ENCODE assay signal across 16 cellular contexts in the genomic region with DNA sequence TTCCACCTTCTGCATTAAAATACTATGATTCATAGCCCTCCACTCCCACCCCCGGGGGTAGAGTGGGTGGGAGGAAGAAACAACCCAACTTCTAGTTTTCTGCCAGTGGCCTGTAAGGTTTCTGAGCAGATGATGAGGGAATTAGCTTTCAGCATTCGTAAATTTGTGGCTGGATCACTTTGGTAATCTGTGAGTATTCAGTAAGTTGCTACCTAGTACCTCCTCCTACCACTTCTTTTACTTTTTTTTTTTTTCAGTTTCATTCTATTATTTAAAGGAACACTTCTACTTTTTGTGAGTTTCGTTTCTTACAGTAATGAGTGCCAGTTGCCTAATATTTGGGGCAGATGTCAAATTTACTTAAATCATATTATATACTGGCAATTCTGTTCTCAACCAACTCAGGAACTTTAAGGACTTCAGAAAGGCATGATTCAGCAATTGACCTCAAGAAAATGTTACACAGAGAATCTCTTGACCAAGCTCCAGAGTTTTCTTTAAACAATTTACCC. TPM values are rescaled to one million over a fixed set of nuclear protein-coding genes. Genes with fewer than 3 reads are reported as not detected.
DNase-seq lines count a peak whose midpoint lies in the region; ATAC-seq, FAIRE-seq and TF ChIP-seq lines count a peak whose summit lies in the region.
"Had no signal": no experiment of that assay in that cellular context is flagged by ENCODE, and none has a peak within 500 bp of the region (broad histone marks: within the 10 kb centered on the region; RNA-seq: fewer than 3 reads in every experiment).

No MANE protein-coding gene starts in this region.

- TF ChIP-seq EP300 in A549 (IDR thresholded peaks at IDR 0.05), result no peak

- H3K4me3 ChIP-seq in A549, result no peak overlapping the region
- H3K4me3 ChIP-seq in lower lobe of right lung, result no peak overlapping the region
- no peak overlapping the region for H3K4me3 ChIP-seq in gastrocnemius medialis

- H3K9me3 ChIP-seq in A549 (no peaks in the 10 kb centered on the region), lower lobe of right lung (no peaks in the 10 kb centered on the region), gastrocnemius medialis (no peaks in the 10 kb centered on the region)

- H3K9me3 Mint-ChIP-seq in activated T-helper 17 cell treated with anti-CD3 and anti-CD28 coated beads, Interleukin-2, amount 50 U/mL, for 72 hours, result no peaks in the 10 kb centered on the region
- H3K9me3 Mint-ChIP-seq in T-cell, result no peaks in the 10 kb centered on the region
- H3K9me3 Mint-ChIP-seq: activated naive CD4-positive, alpha-beta T cell treated with anti-CD3 and anti-CD28 coated beads, Interleukin-2, amount 10 ng/mL, durations not matched to agents 7 days and 5 days had no signal

- no peaks in the 10 kb centered on the region for H3K36me3 Mint-ChIP-seq in activated T-helper 17 cell treated with anti-CD3 and anti-CD28 coated beads, Interleukin-2, amount 50 U/mL, for 72 hours (ENCODE audit: low read depth)
- no peaks in the 10 kb centered on the region for H3K36me3 Mint-ChIP-seq in T-cell

- H3K4me1 ChIP-seq in A549 (peaks cover 4% of the 10 kb centered on the region; the same call in 1 of the 3 replicates), lower lobe of right lung (peaks cover 22% of the 10 kb centered on the region), gastrocnemius medialis (peaks cover 0 to 2% of the 10 kb centered on the region in 2 donors)

- ATAC-seq in A549 (no peak), HG03354 (IDR thresholded peaks at IDR 0.05; ENCODE audit: poor library complexity, severe bottlenecking, unreplicated experiment) (peak; percentile 44), lower lobe of right lung (peak; percentile 56 to 74), T-cell (replicated peaks in 1 of 4) (no peak), gastrocnemius medialis (no peak), HG03095 (IDR thresholded peaks at IDR 0.05; ENCODE audit: unreplicated experiment) (no peak)
- ATAC-seq in activated T-helper 17 cell treated with anti-CD3 and anti-CD28 coated beads, Interleukin-2, amount 50 U/mL, for 72 hours (replicated peaks), result peak; percentile 53

- no peak overlapping the region for H3K27ac Mint-ChIP-seq in activated T-helper 17 cell treated with anti-CD3 and anti-CD28 coated beads, Interleukin-2, amount 50 U/mL, for 72 hours
- no peak overlapping the region for H3K27ac Mint-ChIP-seq in T-cell
- H3K27ac Mint-ChIP-seq: activated naive CD4-positive, alpha-beta T cell treated with anti-CD3 and anti-CD28 coated beads, Interleukin-2, amount 10 ng/mL, durations not matched to agents 7 days and 5 days had no signal

- 54% methylated on average over 3 of the region's 3 CpGs for whole genome bisulfite sequencing in A549 (ENCODE audit: missing lambda C conversion rate)

- H3K27me3 ChIP-seq in lower lobe of right lung (ENCODE audit: low read depth) (no peaks in the 10 kb centered on the region), gastrocnemius medialis (no peaks in the 10 kb centered on the region)

- TF ChIP-seq CTCF in A549 (IDR thresholded peaks at IDR 0.05), result no peak
- TF ChIP-seq CTCF in lower lobe of right lung (IDR thresholded peaks at IDR 0.05), result no peak
- TF ChIP-seq CTCF in gastrocnemius medialis (IDR thresholded peaks at IDR 0.05 in 4 of 5, conservative IDR thresholded peaks at IDR 0.05 in 1 of 5), result no peak

- peak; percentile 68 for FAIRE-seq in A549 (lab: Jason Lieb, UNC)

- peaks cover 5% of the 10 kb centered on the region for H3K4me1 Mint-ChIP-seq in activated T-helper 17 cell treated with anti-CD3 and anti-CD28 coated beads, Interleukin-2, amount 50 U/mL, for 72 hours
- H3K4me1 Mint-ChIP-seq in T-cell, result no peaks in the 10 kb centered on the region

- POLR2A ChIA-PET in A549 (lab: Yijun Ruan, JAX), result no interaction called here
- POLR2A ChIA-PET in T-cell (lab: Charles Lee), result no interaction called here

- no peak for TF ChIP-seq RAD21 in A549 (conservative IDR thresholded peaks at IDR 0.05 in 1 of 2, IDR thresholded peaks at IDR 0.05 in 1 of 2)

- H3K36me3 ChIP-seq in lower lobe of right lung, result no peaks in the 10 kb centered on the region
- H3K36me3 ChIP-seq in gastrocnemius medialis, result no peaks in the 10 kb centered on the region

- peak overlapping the region; percentile 1; the same call in 2 of the 3 replicates for H3K4me2 ChIP-seq in A549

- H3K27ac ChIP-seq in A549 (no peak overlapping the region), lower lobe of right lung (peak overlapping the region; percentile 42), gastrocnemius medialis (no peak overlapping the region)

- DNase-seq in A549 (ENCODE audit: low read depth in 1 of 2, low spot score in 1 of 2), result no peak
- DNase-seq in lower lobe of right lung, result no peak
- DNase-seq in T-cell, result no peak
- no peak for DNase-seq in gastrocnemius medialis
- DNase-seq in glomerular visceral epithelial cell (ENCODE audit: extremely low spot score), result no peak
- DNase-seq: activated CD4-positive, alpha-beta T cell treated with anti-CD3 and anti-CD28 coated beads, Interleukin-2, amount 50 U/mL, for 1 hour; activated naive CD4-positive, alpha-beta T cell treated with anti-CD3 and anti-CD28 coated beads, Interleukin-2, amount 10 ng/mL, durations not matched to agents 7 days and 5 days; NCI-H146; NCI-H82; stimulated activated CD4-positive, alpha-beta T cell treated with anti-CD3 and anti-CD28 coated beads, Interleukin-4, amount 100 ng/mL, for 24 hours had no signal

- peaks cover 3% of the 10 kb centered on the region for H3K27me3 Mint-ChIP-seq in activated T-helper 17 cell treated with anti-CD3 and anti-CD28 coated beads, Interleukin-2, amount 50 U/mL, for 72 hours
- H3K27me3 Mint-ChIP-seq in T-cell, result peaks cover 0 to 4% of the 10 kb centered on the region in 2 donors

- CTCF ChIA-PET in A549 (lab: Yijun Ruan, JAX) (no interaction called here), T-cell (lab: Charles Lee) (no interaction called here)

- H3K4me3 Mint-ChIP-seq in activated T-helper 17 cell treated with anti-CD3 and anti-CD28 coated beads, Interleukin-2, amount 50 U/mL, for 72 hours, result no peak overlapping the region
- no peak overlapping the region for H3K4me3 Mint-ChIP-seq in T-cell
- H3K4me3 Mint-ChIP-seq: activated naive CD4-positive, alpha-beta T cell treated with anti-CD3 and anti-CD28 coated beads, Interleukin-2, amount 10 ng/mL, durations not matched to agents 7 days and 5 days had no signal

- intact Hi-C loops in lower lobe of right lung (cut with DNase I) (no loop called here), gastrocnemius medialis (cut with DNase I; ENCODE audit: low total_unique reads) (no loop called here)

- in situ Hi-C loops in gastrocnemius medialis (cut with MboI; ENCODE audit: low sequenced_read_pairs in 4 of 4), result no loop called here

- no peak for TF ChIP-seq POLR2A in A549 (IDR thresholded peaks at IDR 0.05; ENCODE audit: low read length)
- TF ChIP-seq POLR2A in gastrocnemius medialis (IDR thresholded peaks at IDR 0.05), result no peak

TF ChIP-seq in A549, 52 proteins besides CTCF, POLR2A, EP300 and RAD21:
- TF ChIP-seq HOXA7 (CRISPR knock-in tag; IDR thresholded peaks at IDR 0.05) (no peak), MAFK (IDR thresholded peaks at IDR 0.05; ENCODE audit: partially characterized antibody) (peak; percentile 40)

RNA-seq across cellular contexts. Expression of gene EMP1, which starts 42.4 kb away (rescaled TPM):
- 21.2 and 25.5 TPM in 2 replicates for polyA plus RNA-seq in A549 (2011; rRNA removed)
- polyA plus RNA-seq in A549 (2012; cell fraction: cytosol; rRNA removed), result 21.6 and 34.9 TPM in 2 replicates
- 51.4 and 74.9 TPM in 2 replicates for polyA plus RNA-seq in A549 (2012; cell fraction: nucleus; rRNA removed)
- 17.3 to 27.0 TPM (median 19.2 TPM) in 3 replicates for polyA plus RNA-seq in A549 (2017; fragmentation: RNase III; extraction: RNeasy Plus Mini Kit Qiagen cat#74134 plus additional on column Dnase treatment)
- polyA minus RNA-seq in A549 (2011; rRNA and poly(A)+ RNA removed), result 32.7 and 49.1 TPM in 2 replicates
- total RNA-seq in activated T-helper 17 cell treated with anti-CD3 and anti-CD28 coated beads, Interleukin-2, amount 50 U/mL, for 72 hours, result 10 to 100 TPM; 36.7 to 60.2 TPM
- total RNA-seq in lower lobe of right lung, result 195 TPM
- 1 to 10 TPM; 1.4 to 5.4 (median 2.8) TPM for total RNA-seq in T-cell
- 100 to 1,000 TPM in 1 of 4 donors, 10 to 100 TPM in 3; 33.5 to 111 (median 73.6) TPM for total RNA-seq in gastrocnemius medialis

RNA-seq across cellular contexts. Expression of gene GSG1, which starts 50.6 kb away (rescaled TPM):
- polyA plus RNA-seq in A549 (2011; rRNA removed) (not detected in 2 replicates), A549 (2017; fragmentation: RNase III; extraction: RNeasy Plus Mini Kit Qiagen cat#74134 plus additional on column Dnase treatment) (0.06 to 0.26 TPM (median 0.16 TPM) in 3 replicates)
- 0.06 and 0.09 TPM in 2 replicates for polyA plus RNA-seq in A549 (2012; cell fraction: cytosol; rRNA removed)
- polyA plus RNA-seq in A549 (2012; cell fraction: nucleus; rRNA removed), result 0.07 and 0.10 TPM in 2 replicates
- 0.25 TPM in 1 of 2 replicates, not detected in the other for polyA minus RNA-seq in A549 (2011; rRNA and poly(A)+ RNA removed)
- not detected for total RNA-seq in activated T-helper 17 cell treated with anti-CD3 and anti-CD28 coated beads, Interleukin-2, amount 50 U/mL, for 72 hours
- total RNA-seq in lower lobe of right lung (not detected), T-cell (not detected), gastrocnemius medialis (not detected)
- total RNA-seq: HT1080, posterior vena cava, temporal lobe had no signal

Comparison
In these comparisons a context has a peak if more than half of its experiments do, and no peak if none do; other contexts are left out.
1. ATAC-seq: peak in HG03354 (single experiment), activated T-helper 17 cell treated with anti-CD3 and anti-CD28 coated beads, Interleukin-2, amount 50 U/mL, for 72 hours (single experiment) and lower lobe of right lung (2 of 2); none in A549 (0 of 2), T-cell (0 of 4), gastrocnemius medialis (0 of 2) and HG03095 (single experiment).
2. RNA of gene EMP1, which starts 42.4 kb away (total RNA-seq): 195 TPM in lower lobe of right lung (single experiment), 33.5 to 111 TPM in gastrocnemius medialis and 36.7 to 60.2 TPM in activated T-helper 17 cell treated with anti-CD3 and anti-CD28 coated beads, Interleukin-2, amount 50 U/mL, for 72 hours; 1.4 to 5.4 TPM in T-cell; every median in the first group is over 4 times any median in the second.